In genomic region chr15:32819406-32819930, GRCh38 we compare ENCODE assay signal across 23 cellular contexts.
A peak's percentile ranks its signal among the peaks of the same experiment; 100 is the strongest.
DNase-seq lines count a peak whose midpoint lies in the region; ATAC-seq, FAIRE-seq and TF ChIP-seq lines count a peak whose summit lies in the region.
"Had no signal": no experiment of that assay in that cellular context is flagged by ENCODE, and none has a peak within 500 bp of the region (broad histone marks: within the 10 kb centered on the region; RNA-seq: fewer than 3 reads in every experiment).

No MANE protein-coding gene starts in this region.

- H3K79me2 ChIP-seq in endothelial cell of umbilical vein (ENCODE audit: control insufficient read depth, insufficient read depth, low read length): no peaks in the 10 kb centered on the region

- TF ChIP-seq POLR2A in A549 (IDR thresholded peaks at IDR 0.05; ENCODE audit: low read length) (no peak), endothelial cell of umbilical vein (IDR thresholded peaks at IDR 0.05; ENCODE audit: low read depth, low read length) (no peak)

- no peaks in the 10 kb centered on the region for H3K36me3 Mint-ChIP-seq in nephron (ENCODE audit: low read depth)
- H3K36me3 Mint-ChIP-seq: activated naive CD8-positive, alpha-beta T cell treated with anti-CD3 and anti-CD28 coated beads for 36 hours; natural killer cell treated with Interleukin-12 subunit alpha and Interleukin-12 subunit beta and Interleukin-15 and Interleukin-18, amount 100 ng/mL, for 72 hours; stimulated activated naive B cell treated with anti-CD40 and anti-IgM and Interleukin-4, amounts not matched to agents 10 μg/mL and 1 μg/mL and 100 μg/mL, for 72 hours had no signal

- H3K27me3 Mint-ChIP-seq in nephron (ENCODE audit: low read depth): peaks cover 6% of the 10 kb centered on the region

- H4K20me1 ChIP-seq in endothelial cell of umbilical vein (replicated peaks; ENCODE audit: control insufficient read depth, extremely low read depth, insufficient read depth, low read length): no peaks in the 10 kb centered on the region

- no peaks in the 10 kb centered on the region for H3K36me3 ChIP-seq in endothelial cell of umbilical vein (ENCODE audit: control insufficient read depth in 2 of 2, extremely low read depth in 1 of 2, insufficient read depth in 2 of 2, low read length in 2 of 2)
- H3K36me3 ChIP-seq in colonic mucosa: no peaks in the 10 kb centered on the region
- no peaks in the 10 kb centered on the region for H3K36me3 ChIP-seq in pancreas
- H3K36me3 ChIP-seq: heart left ventricle, prostate gland, SJCRH30 had no signal

- POLR2A ChIA-PET in A549 (lab: Yijun Ruan, JAX): no interaction called here
- POLR2A ChIA-PET in endothelial cell of umbilical vein (lab: Charles Lee): no interaction called here
- POLR2A ChIA-PET in RWPE1 (lab: Yijun Ruan, JAX; ENCODE audit: low non-redundant PET): no interaction called here

- peak overlapping the region; percentile 48 for H2AFZ ChIP-seq in endothelial cell of umbilical vein (ENCODE audit: low read depth, low read length)
- H2AFZ ChIP-seq: PC-9 had no signal

- no peak overlapping the region for H3K4me3 ChIP-seq in A549
- H3K4me3 ChIP-seq in endothelial cell of umbilical vein (replicated peaks in 1 of 3; ENCODE audit: insufficient read depth in 1 of 3, low read depth in 1 of 3, low read length in 3 of 3): no peak overlapping the region
- no peak overlapping the region for H3K4me3 ChIP-seq in colonic mucosa
- no peak overlapping the region for H3K4me3 ChIP-seq in pancreas
- H3K4me3 ChIP-seq: heart left ventricle, PC-9, prostate gland, SJCRH30 had no signal

- no peak for TF ChIP-seq CTCF in A549 (IDR thresholded peaks at IDR 0.05)
- TF ChIP-seq CTCF in endothelial cell of umbilical vein (IDR thresholded peaks at IDR 0.05; ENCODE audit: extremely low read depth in 1 of 2, insufficient read depth in 1 of 2, low read depth in 1 of 2, low read length in 2 of 2): no peak
- TF ChIP-seq CTCF in nephron (IDR thresholded peaks at IDR 0.05; ENCODE audit: unreplicated experiment in 3 of 3): no peak
- TF ChIP-seq CTCF in colonic mucosa (IDR thresholded peaks at IDR 0.05): no peak
- no peak for TF ChIP-seq CTCF in pancreas (IDR thresholded peaks at IDR 0.05)
- no peak for TF ChIP-seq CTCF in RWPE1 (conservative IDR thresholded peaks at IDR 0.05; ENCODE audit: low read depth)

- no peak for FAIRE-seq in A549 (lab: Jason Lieb, UNC)
- FAIRE-seq in HTR-8/SVneo (lab: Jason Lieb, UNC): no peak
- no peak for FAIRE-seq in endothelial cell of umbilical vein (lab: Jason Lieb, UNC)
- FAIRE-seq in pancreas (lab: Jason Lieb, UNC): no peak

- no peaks in the 10 kb centered on the region for H3K9me1 ChIP-seq in endothelial cell of umbilical vein (replicated peaks; ENCODE audit: control insufficient read depth, extremely low read depth, insufficient read depth, low read length)

- CTCF ChIA-PET in A549 (lab: Yijun Ruan, JAX) (interaction anchor here (0.8 to 1.8 kb wide), 6 partner anchors 24 to 175 kb away, joined by 3 to 4 read pairs (median 4); no protein-coding TSS in a partner anchor), endothelial cell of umbilical vein (lab: Charles Lee) (interaction anchor here (0.9 to 1.8 kb wide), 8 partner anchors 11 to 157 kb away, joined by 3 to 15 read pairs (median 4); no protein-coding TSS in a partner anchor), RWPE1 (lab: Yijun Ruan, JAX) (interaction anchor here (0.6 to 0.7 kb wide), 2 partner anchors 15 to 1109 kb away, joined by 3 to 4 read pairs; no protein-coding TSS in a partner anchor)

- dilution Hi-C loops in endothelial cell of umbilical vein (cut with MboI; ENCODE audit: extremely low pct_ligation_motif_present, low sequenced_read_pairs): no loop called here

- DNase-seq in A549 (ENCODE audit: low read depth in 1 of 2, low spot score in 1 of 2) (no peak), HTR-8/SVneo (ENCODE audit: insufficient read length, low spot score) (peak; percentile 10), endothelial cell of umbilical vein (ENCODE audit: low read depth, low spot score) (no peak), colonic mucosa (no peak), pancreas (no peak), RWPE1 (ENCODE audit: low spot score) (no peak), SIG-M5 (lab: John Stamatoyannopoulos, UW) (no peak)
- DNase-seq: 8988T; activated CD4-positive, alpha-beta T cell treated with anti-CD3 and anti-CD28 coated beads for 48 hours; activated naive CD8-positive, alpha-beta T cell treated with anti-CD3 and anti-CD28 coated beads for 36 hours; Caco-2; effector memory CD8-positive, alpha-beta T cell; heart left ventricle; midbrain; PC-9; SJCRH30; stimulated activated CD4-positive, alpha-beta T cell treated with anti-CD3 and anti-CD28 coated beads, Interleukin-2, amount 100 ng/mL, for 24 hours; stimulated activated naive B cell treated with anti-CD40 and anti-IgM and Interleukin-4, amounts not matched to agents 10 μg/mL and 1 μg/mL and 100 μg/mL, for 72 hours had no signal

- no peak for TF ChIP-seq EP300 in A549 (IDR thresholded peaks at IDR 0.05)

- no peaks in the 10 kb centered on the region for H3K9me3 Mint-ChIP-seq in nephron
- H3K9me3 Mint-ChIP-seq: activated naive CD8-positive, alpha-beta T cell treated with anti-CD3 and anti-CD28 coated beads for 36 hours; effector memory CD8-positive, alpha-beta T cell; natural killer cell treated with Interleukin-12 subunit alpha and Interleukin-12 subunit beta and Interleukin-15 and Interleukin-18, amount 100 ng/mL, for 72 hours; stimulated activated naive B cell treated with anti-CD40 and anti-IgM and Interleukin-4, amounts not matched to agents 10 μg/mL and 1 μg/mL and 100 μg/mL, for 72 hours; T-helper 1 cell treated with Interleukin-12 subunit alpha and Interleukin-12 subunit beta and Interleukin-4 antibody, amounts not matched to agents 30 μg/mL and 1 μg/mL, for 36 hours had no signal

- H3K9ac ChIP-seq in endothelial cell of umbilical vein (replicated peaks; ENCODE audit: extremely low read depth, insufficient read depth, low read length) (no peak overlapping the region), colonic mucosa (ENCODE audit: low read depth in 2 of 2, low read length in 2 of 2) (no peak overlapping the region)

- H3K4me2 ChIP-seq in A549 (peak overlapping the region; percentile 40), endothelial cell of umbilical vein (ENCODE audit: insufficient read depth, low read length) (peak overlapping the region; percentile 43)
- H3K4me2 ChIP-seq: PC-9 had no signal

- peak overlapping the region; percentile 27 to 87 (median 32) for H3K27ac Mint-ChIP-seq in nephron
- H3K27ac Mint-ChIP-seq: activated naive CD8-positive, alpha-beta T cell treated with anti-CD3 and anti-CD28 coated beads for 36 hours; natural killer cell treated with Interleukin-12 subunit alpha and Interleukin-12 subunit beta and Interleukin-15 and Interleukin-18, amount 100 ng/mL, for 72 hours; stimulated activated naive B cell treated with anti-CD40 and anti-IgM and Interleukin-4, amounts not matched to agents 10 μg/mL and 1 μg/mL and 100 μg/mL, for 72 hours; T-helper 1 cell treated with Interleukin-12 subunit alpha and Interleukin-12 subunit beta and Interleukin-4 antibody, amounts not matched to agents 30 μg/mL and 1 μg/mL, for 36 hours had no signal

- intact Hi-C loops in endothelial cell of umbilical vein (cut with micrococcal nuclease) (no loop called here), colonic mucosa (cut with DNase I) (no loop called here), pancreas (cut with DNase I) (no loop called here)

- peaks cover 44% of the 10 kb centered on the region for H3K4me1 ChIP-seq in A549
- H3K4me1 ChIP-seq in endothelial cell of umbilical vein (ENCODE audit: control insufficient read depth, extremely low read depth, insufficient read depth, low read length): peaks cover 27% of the 10 kb centered on the region
- H3K4me1 ChIP-seq in colonic mucosa: no peaks in the 10 kb centered on the region
- peaks cover 0 to 6% (median 2%) of the 10 kb centered on the region in 3 donors for H3K4me1 ChIP-seq in pancreas
- H3K4me1 ChIP-seq: Caco-2, heart left ventricle, prostate gland had no signal

- no TSS peak for BruUV-seq in endothelial cell of umbilical vein (replicated peaks; lab: Mats Ljungman, UMichigan)

- 76% methylated on average over 5 of the region's 5 CpGs for WGBS in A549 (ENCODE audit: missing lambda C conversion rate)
- 87 to 92% methylated on average over 5 of the region's 5 CpGs for WGBS in pancreas, 2 donors

- H3K27me3 ChIP-seq in endothelial cell of umbilical vein (ENCODE audit: control insufficient read depth in 2 of 2, insufficient read depth in 2 of 2, low read length in 2 of 2) (no peaks in the 10 kb centered on the region), colonic mucosa (no peaks in the 10 kb centered on the region), pancreas (no peaks in the 10 kb centered on the region)
- H3K27me3 ChIP-seq: heart left ventricle, SJCRH30 had no signal

- ATAC-seq in A549 (no peak; a peak in 1 of 6 replicates), pancreas (no peak)
- ATAC-seq: effector memory CD8-positive, alpha-beta T cell; heart left ventricle; natural killer cell treated with Interleukin-12 subunit alpha and Interleukin-12 subunit beta and Interleukin-15 and Interleukin-18, amount 100 ng/mL, for 72 hours; stimulated activated naive B cell treated with anti-CD40 and anti-IgM and Interleukin-4, amounts not matched to agents 10 μg/mL and 1 μg/mL and 100 μg/mL, for 72 hours had no signal

- H3K4me1 Mint-ChIP-seq in nephron: peaks cover 19% of the 10 kb centered on the region
- H3K4me1 Mint-ChIP-seq: activated naive CD8-positive, alpha-beta T cell treated with anti-CD3 and anti-CD28 coated beads for 36 hours had no signal

- H3K27ac ChIP-seq in A549 (peak overlapping the region in 1 of 2 experiments; percentile 32; a peak in 3 of 6 replicates), endothelial cell of umbilical vein (ENCODE audit: insufficient read depth, low read depth, low read length) (no peak overlapping the region), colonic mucosa (no peak overlapping the region), pancreas (no peak overlapping the region), RWPE1 (no peak overlapping the region)
- H3K27ac ChIP-seq: heart left ventricle, HL-60, PC-9, prostate gland, SJCRH30 had no signal

- H3K9me3 ChIP-seq in A549: no peaks in the 10 kb centered on the region
- no peaks in the 10 kb centered on the region for H3K9me3 ChIP-seq in endothelial cell of umbilical vein (replicated peaks; ENCODE audit: control insufficient read depth, insufficient read depth, low read length)
- no peaks in the 10 kb centered on the region for H3K9me3 ChIP-seq in colonic mucosa
- H3K9me3 ChIP-seq in pancreas: no peaks in the 10 kb centered on the region
- H3K9me3 ChIP-seq: Caco-2, heart left ventricle, prostate gland, SJCRH30 had no signal

- H3K4me3 Mint-ChIP-seq in nephron: peak overlapping the region; percentile 13 to 54 (median 21)
- H3K4me3 Mint-ChIP-seq: activated naive CD8-positive, alpha-beta T cell treated with anti-CD3 and anti-CD28 coated beads for 36 hours; effector memory CD8-positive, alpha-beta T cell; natural killer cell treated with Interleukin-12 subunit alpha and Interleukin-12 subunit beta and Interleukin-15 and Interleukin-18, amount 100 ng/mL, for 72 hours; stimulated activated naive B cell treated with anti-CD40 and anti-IgM and Interleukin-4, amounts not matched to agents 10 μg/mL and 1 μg/mL and 100 μg/mL, for 72 hours; T-helper 1 cell treated with Interleukin-12 subunit alpha and Interleukin-12 subunit beta and Interleukin-4 antibody, amounts not matched to agents 30 μg/mL and 1 μg/mL, for 36 hours had no signal

- TF ChIP-seq RAD21 in A549 (conservative IDR thresholded peaks at IDR 0.05 in 1 of 2, IDR thresholded peaks at IDR 0.05 in 1 of 2): no peak
